Comparison of ENCODE assay signal across 19 cellular contexts in the genomic region with DNA sequence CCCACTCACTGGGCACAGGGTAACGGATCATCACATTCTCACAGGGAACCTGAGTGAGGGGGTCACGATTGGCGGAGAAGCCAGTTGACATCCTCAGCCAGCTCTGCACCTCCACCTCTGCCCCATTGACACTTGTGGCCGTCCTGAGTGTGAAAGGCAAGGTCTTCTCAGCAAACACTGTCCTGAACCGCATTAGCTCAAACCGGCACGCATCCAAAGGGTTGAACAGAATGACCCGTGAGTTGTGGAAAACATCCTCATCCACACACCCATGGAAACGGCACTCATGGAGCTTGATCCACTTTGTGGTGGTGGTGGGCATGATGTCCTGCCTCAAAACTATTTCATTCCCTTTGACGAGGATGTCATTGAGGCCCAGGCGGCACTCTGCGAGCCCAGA. TPM values are rescaled to one million over a fixed set of nuclear protein-coding genes. Genes with fewer than 3 reads are reported as not detected.
A peak's percentile ranks its signal among the peaks of the same experiment; 100 is the strongest.
DNase-seq lines count a peak whose midpoint lies in the region; ATAC-seq and TF ChIP-seq lines count a peak whose summit lies in the region.
"Had no signal": no experiment of that assay in that cellular context is flagged by ENCODE, and none has a peak within 500 bp of the region (broad histone marks: within the 10 kb centered on the region; RNA-seq: fewer than 3 reads in every experiment).

No MANE protein-coding gene starts in this region.

- intact Hi-C loops in IMR-90 (cut with micrococcal nuclease), result no loop called here
- intact Hi-C loops in activated CD8-positive, alpha-beta T cell treated with anti-CD3 and anti-CD28 coated beads for 36 hours (cut with micrococcal nuclease), result no loop called here
- intact Hi-C loops in ascending aorta (cut with DNase I), result no loop called here

- peaks cover 0 to 6% (median 0%) of the 10 kb centered on the region in 11 experiments; a peak in 1 of 22 replicates for H4K20me1 ChIP-seq in BLaER1 treated with 17β-estradiol and CSF1 and Interleukin-3, amounts not matched to agents 10 nM and 100 nM
- no peaks in the 10 kb centered on the region for H4K20me1 ChIP-seq in IMR-90 (ENCODE audit: insufficient read depth, low read length)

- H3K4me1 ChIP-seq in BLaER1 treated with 17β-estradiol and CSF1 and Interleukin-3, amounts not matched to agents 10 nM and 100 nM, result peaks cover 17 to 37% (median 35%) of the 10 kb centered on the region in 10 experiments
- no peaks in the 10 kb centered on the region for H3K4me1 ChIP-seq in IMR-90 (ENCODE audit: control insufficient read depth, insufficient read depth, low read length)
- peaks cover 4 to 6% of the 10 kb centered on the region in 2 donors for H3K4me1 ChIP-seq in neuronal stem cell (ENCODE audit: control insufficient read depth in 2 of 2, insufficient read depth in 1 of 2, low read depth in 1 of 2, low read length in 2 of 2)
- no peaks in the 10 kb centered on the region for H3K4me1 ChIP-seq in ascending aorta

- CTCF ChIA-PET in IMR-90 (lab: Yijun Ruan, JAX), result interaction anchor here (1.3 kb wide), 1 partner anchor 187 kb away, joined by 5 read pairs; no protein-coding TSS in a partner anchor
- CTCF ChIA-PET in activated CD8-positive, alpha-beta T cell treated with anti-CD3 and anti-CD28 coated beads for 36 hours (lab: Charles Lee), result interaction anchor here (2.3 kb wide), 1 partner anchor 176 kb away, joined by 7 read pairs; no protein-coding TSS in a partner anchor

- TF ChIP-seq POLR2A in IMR-90 (IDR thresholded peaks at IDR 0.05; ENCODE audit: low read depth, low read length), result no peak

- H3K9ac ChIP-seq in BLaER1 treated with 17β-estradiol and CSF1 and Interleukin-3, amounts not matched to agents 10 nM and 100 nM, result no peak overlapping the region
- H3K9ac ChIP-seq in IMR-90 (ENCODE audit: low read depth, low read length), result no peak overlapping the region
- H3K9ac ChIP-seq in neuronal stem cell (ENCODE audit: low read depth, low read length, poor library complexity), result no peak overlapping the region
- H3K9ac ChIP-seq: GM23248, KMS-11 had no signal

- no peaks in the 10 kb centered on the region for H3K9me3 Mint-ChIP-seq in activated CD8-positive, alpha-beta T cell treated with anti-CD3 and anti-CD28 coated beads for 36 hours
- H3K9me3 Mint-ChIP-seq: CD14-positive monocyte; CD8-positive, alpha-beta T cell; HFFc6 had no signal

- H2AK5ac ChIP-seq in IMR-90 (ENCODE audit: low read depth, low read length) (no peak overlapping the region), neuronal stem cell (ENCODE audit: low read depth, low read length) (no peak overlapping the region)

- no peaks in the 10 kb centered on the region for H3K27me3 Mint-ChIP-seq in activated CD8-positive, alpha-beta T cell treated with anti-CD3 and anti-CD28 coated beads for 36 hours

- no peak overlapping the region for H4K91ac ChIP-seq in IMR-90 (ENCODE audit: insufficient read depth, low read depth, low read length)
- H4K91ac ChIP-seq in neuronal stem cell (ENCODE audit: low read depth, low read length, poor library complexity), result no peak overlapping the region

- H3K4me1 Mint-ChIP-seq in activated CD8-positive, alpha-beta T cell treated with anti-CD3 and anti-CD28 coated beads for 36 hours (ENCODE audit: low read depth), result no peaks in the 10 kb centered on the region

- H3K14ac ChIP-seq in IMR-90 (replicated peaks; ENCODE audit: low read depth, low read length), result no peak overlapping the region
- peak overlapping the region; percentile 10 for H3K14ac ChIP-seq in neuronal stem cell (ENCODE audit: low read length)

- H3K23ac ChIP-seq in IMR-90 (ENCODE audit: low read depth, low read length) (no peak overlapping the region), neuronal stem cell (ENCODE audit: low read depth, low read length, poor library complexity) (no peak overlapping the region)

- peaks cover 0 to 60% (median 0%) of the 10 kb centered on the region in 11 experiments; a peak in 5 of 22 replicates for H3K27me3 ChIP-seq in BLaER1 treated with 17β-estradiol and CSF1 and Interleukin-3, amounts not matched to agents 10 nM and 100 nM
- no peaks in the 10 kb centered on the region for H3K27me3 ChIP-seq in IMR-90 (ENCODE audit: control insufficient read depth, insufficient read depth, low read length)
- H3K27me3 ChIP-seq in neuronal stem cell (ENCODE audit: control insufficient read depth in 3 of 3, insufficient read depth in 3 of 3, low read depth in 1 of 3, low read length in 3 of 3), result no peaks in the 10 kb centered on the region
- no peaks in the 10 kb centered on the region for H3K27me3 ChIP-seq in ascending aorta
- H3K27me3 ChIP-seq: BE2C had no signal

- no peak for DNase-seq in IMR-90
- peak; percentile 6 to 72 for DNase-seq in dermis microvascular lymphatic vessel endothelial cell (ENCODE audit: low read depth in 2 of 2)
- DNase-seq in neuronal stem cell (ENCODE audit: low spot score), result no peak
- no peak for DNase-seq in activated CD8-positive, alpha-beta T cell treated with anti-CD3 and anti-CD28 coated beads for 36 hours
- DNase-seq in ascending aorta (ENCODE audit: low spot score in 2 of 2), result no peak
- DNase-seq in GM19238 (ENCODE audit: insufficient read length, low spot score), result no peak
- DNase-seq: ACHN; BE2C; Calu3; CD8-positive, alpha-beta T cell; EL; GM23248; HFFc6 had no signal

- H2AFZ ChIP-seq in IMR-90 (replicated peaks; ENCODE audit: low read length, poor library complexity) (peak overlapping the region; percentile 51), neuronal stem cell (ENCODE audit: low read length) (no peak overlapping the region)
- H2AFZ ChIP-seq: GM23248 had no signal

- H2BK12ac ChIP-seq in neuronal stem cell (ENCODE audit: low read length), result no peak overlapping the region

- H3K79me1 ChIP-seq in IMR-90 (ENCODE audit: low read depth in 1 of 2, low read length in 2 of 2) (no peaks in the 10 kb centered on the region), neuronal stem cell (ENCODE audit: low read depth, low read length) (no peaks in the 10 kb centered on the region)

- no peak overlapping the region for H2BK15ac ChIP-seq in IMR-90 (ENCODE audit: low read depth, low read length)
- no peak overlapping the region for H2BK15ac ChIP-seq in neuronal stem cell (ENCODE audit: low read length)

- H4K8ac ChIP-seq in IMR-90 (ENCODE audit: low read depth in 2 of 2, low read length in 2 of 2) (no peak overlapping the region), neuronal stem cell (ENCODE audit: low read depth, low read length) (no peak overlapping the region)

- H2AK9ac ChIP-seq in IMR-90 (replicated peaks; ENCODE audit: low read depth, low read length, poor library complexity), result no peak overlapping the region

- no peaks in the 10 kb centered on the region for H3K36me3 ChIP-seq in BLaER1 treated with 17β-estradiol and CSF1 and Interleukin-3, amounts not matched to agents 10 nM and 100 nM
- no peaks in the 10 kb centered on the region for H3K36me3 ChIP-seq in IMR-90 (ENCODE audit: control insufficient read depth, insufficient read depth, low read length)
- peaks cover 3 to 55% of the 10 kb centered on the region in 2 donors for H3K36me3 ChIP-seq in neuronal stem cell (replicated peaks in 1 of 2; ENCODE audit: control insufficient read depth in 2 of 2, insufficient read depth in 2 of 2, low read length in 2 of 2)
- no peaks in the 10 kb centered on the region for H3K36me3 ChIP-seq in ascending aorta

- no peak overlapping the region for H3K4me3 Mint-ChIP-seq in activated CD8-positive, alpha-beta T cell treated with anti-CD3 and anti-CD28 coated beads for 36 hours
- H3K4me3 Mint-ChIP-seq: CD14-positive monocyte; CD8-positive, alpha-beta T cell; HFFc6 had no signal

- ATAC-seq in IMR-90 (ENCODE audit: low read depth) (no peak), HG02938 (IDR thresholded peaks at IDR 0.05; ENCODE audit: unreplicated experiment) (no peak)
- ATAC-seq in activated CD8-positive, alpha-beta T cell treated with anti-CD3 and anti-CD28 coated beads for 36 hours, result no peak
- ATAC-seq: CD8-positive, alpha-beta T cell; HCT116 had no signal

- peak overlapping the region; percentile 21 to 74 (median 67); a peak in 21 of 22 replicates for H3K4me2 ChIP-seq in BLaER1 treated with 17β-estradiol and CSF1 and Interleukin-3, amounts not matched to agents 10 nM and 100 nM
- no peak overlapping the region for H3K4me2 ChIP-seq in IMR-90 (ENCODE audit: low read depth, low read length)
- no peak overlapping the region for H3K4me2 ChIP-seq in neuronal stem cell (ENCODE audit: insufficient read depth, low read length, poor library complexity, severe bottlenecking)
- H3K4me2 ChIP-seq: KMS-11 had no signal

- no peaks in the 10 kb centered on the region for H3K36me3 Mint-ChIP-seq in activated CD8-positive, alpha-beta T cell treated with anti-CD3 and anti-CD28 coated beads for 36 hours (ENCODE audit: low read depth)
- H3K36me3 Mint-ChIP-seq: CD8-positive, alpha-beta T cell had no signal

- no peak overlapping the region for H2BK20ac ChIP-seq in IMR-90 (ENCODE audit: low read depth, low read length)

- H2BK120ac ChIP-seq in IMR-90 (ENCODE audit: low read depth, low read length) (no peak overlapping the region), neuronal stem cell (ENCODE audit: low read depth, low read length) (no peak overlapping the region)

- WGBS in IMR-90 (ENCODE audit: extremely low coverage in 2 of 2, insufficient read length in 1 of 2), 2 experiments, result 81% methylated on average over 3 of the region's 12 CpGs; no CpG with 5 or more reads in 1 of the 2 experiments
- no CpG with 5 or more reads among the region's 12 CpGs for WGBS in neuronal stem cell (ENCODE audit: extremely low coverage in 2 of 2, insufficient read length in 2 of 2, insufficient replicate concordance in 1 of 2), 2 donors

- in situ Hi-C loops in IMR-90 (cut with MboI; ENCODE audit: low sequenced_read_pairs), result no loop called here

- no TSS peak for BruUV-seq in IMR-90 (replicated peaks; lab: Mats Ljungman, UMichigan)

- H3K9me1 ChIP-seq in IMR-90 (ENCODE audit: insufficient read depth, low read length), result no peaks in the 10 kb centered on the region

- dilution Hi-C loops in IMR-90 (cut with HindIII; ENCODE audit: low sequenced_read_pairs, unreplicated experiment), result no loop called here

- H3K18ac ChIP-seq in IMR-90 (ENCODE audit: low read depth, low read length) (no peak overlapping the region), neuronal stem cell (ENCODE audit: low read length) (no peak overlapping the region)

- H2BK5ac ChIP-seq in IMR-90 (ENCODE audit: low read depth, low read length, poor library complexity, severe bottlenecking) (no peak overlapping the region), neuronal stem cell (ENCODE audit: low read length) (no peak overlapping the region)

- no peaks in the 10 kb centered on the region for H3K9me3 ChIP-seq in BLaER1 treated with 17β-estradiol and CSF1 and Interleukin-3, amounts not matched to agents 10 nM and 100 nM (replicated peaks in 1 of 11)
- H3K9me3 ChIP-seq in IMR-90 (ENCODE audit: control insufficient read depth, insufficient read depth, low read length) (no peaks in the 10 kb centered on the region), neuronal stem cell (replicated peaks in 1 of 2; ENCODE audit: control insufficient read depth in 2 of 2, insufficient read depth in 1 of 2, low read depth in 1 of 2, low read length in 2 of 2) (peaks cover 1 to 5% of the 10 kb centered on the region in 2 donors), ascending aorta (no peaks in the 10 kb centered on the region)
- H3K9me3 ChIP-seq: BE2C had no signal

- H3K27ac Mint-ChIP-seq in activated CD8-positive, alpha-beta T cell treated with anti-CD3 and anti-CD28 coated beads for 36 hours, result no peak overlapping the region
- H3K27ac Mint-ChIP-seq: CD14-positive monocyte; CD8-positive, alpha-beta T cell; HFFc6 had no signal

- H3K27ac ChIP-seq in BLaER1 treated with 17β-estradiol and CSF1 and Interleukin-3, amounts not matched to agents 10 nM and 100 nM, result 0 out of 22 replicates have a peak overlapping the region, but pooled peaks of 2 of the 11 experiments have one; percentile 8 to 13
- H3K27ac ChIP-seq in IMR-90 (ENCODE audit: insufficient read depth, low read length) (no peak overlapping the region), neuronal stem cell (replicated peaks; ENCODE audit: low read length) (no peak overlapping the region), ascending aorta (no peak overlapping the region)
- H3K27ac ChIP-seq: GM23248, KMS-11 had no signal

- H3K4ac ChIP-seq in IMR-90 (ENCODE audit: low read depth, low read length) (no peak overlapping the region), neuronal stem cell (ENCODE audit: low read length) (no peak overlapping the region)

- POLR2A ChIA-PET in IMR-90 (lab: Charles Lee; ENCODE audit: unreplicated experiment), result no interaction called here
- POLR2A ChIA-PET in activated CD8-positive, alpha-beta T cell treated with anti-CD3 and anti-CD28 coated beads for 36 hours (lab: Charles Lee), result no interaction called here

- no peak overlapping the region for H3K56ac ChIP-seq in IMR-90 (ENCODE audit: extremely low read depth, insufficient read depth, low read length)

- H3K4me3 ChIP-seq in BLaER1 treated with 17β-estradiol and CSF1 and Interleukin-3, amounts not matched to agents 10 nM and 100 nM, result no peak overlapping the region
- H3K4me3 ChIP-seq in IMR-90 (ENCODE audit: insufficient read depth, low read depth, low read length) (no peak overlapping the region), neuronal stem cell (ENCODE audit: low read length in 2 of 2) (no peak overlapping the region), ascending aorta (no peak overlapping the region)
- H3K4me3 ChIP-seq: GM12878, GM23248 had no signal

- no peak overlapping the region for H4K5ac ChIP-seq in IMR-90 (ENCODE audit: low read depth, low read length)

- no peak for TF ChIP-seq CTCF in IMR-90 (conservative IDR thresholded peaks at IDR 0.05; ENCODE audit: low read depth, low read length)
- no peak for TF ChIP-seq CTCF in activated CD8-positive, alpha-beta T cell treated with anti-CD3 and anti-CD28 coated beads for 36 hours (IDR thresholded peaks at IDR 0.05)
- TF ChIP-seq CTCF in ascending aorta (IDR thresholded peaks at IDR 0.05), result no peak

- no peak for TF ChIP-seq RAD21 in IMR-90 (IDR thresholded peaks at IDR 0.05; ENCODE audit: low read length)

RNA-seq across cellular contexts. Expression of gene GTF2A1, which starts 56.3 kb away (rescaled TPM):
- total RNA-seq in IMR-90 (2012; rRNA removed) (41.9 and 60.4 TPM in 2 replicates), dermis microvascular lymphatic vessel endothelial cell (34.1 and 58.3 TPM in 2 replicates), ascending aorta (47.9 TPM)
- 16.0 and 16.7 TPM in 2 replicates for polyA plus RNA-seq in IMR-90 (2012; rRNA removed)
- 2.1 and 5.9 TPM in 2 replicates for polyA plus RNA-seq in IMR-90 (2012; cell fraction: cytosol; rRNA removed)
- polyA plus RNA-seq in IMR-90 (2012; cell fraction: nucleus; rRNA removed; ENCODE audit: low replicate concordance), result 2.7 and 5.9 TPM in 2 replicates
- 24.5 TPM for polyA plus RNA-seq in neuronal stem cell (2013, experiment 1 of 2)
- 25.1 TPM for polyA plus RNA-seq in neuronal stem cell (2013, experiment 2 of 2)
- 10 to 100 TPM; 34.3 to 35.9 TPM for total RNA-seq in activated CD8-positive, alpha-beta T cell treated with anti-CD3 and anti-CD28 coated beads for 36 hours

Comparison
In these comparisons a context has a peak if more than half of its experiments do, and no peak if none do; other contexts are left out.
1. H3K4me2 ChIP-seq: peak in BLaER1 treated with 17β-estradiol and CSF1 and Interleukin-3, amounts not matched to agents 10 nM and 100 nM (11 of 11); none in IMR-90 (single experiment) and neuronal stem cell (single experiment).
2. DNase-seq: peak in dermis microvascular lymphatic vessel endothelial cell (2 of 2); none in IMR-90 (single experiment), neuronal stem cell (single experiment), activated CD8-positive, alpha-beta T cell treated with anti-CD3 and anti-CD28 coated beads for 36 hours (single experiment), ascending aorta (0 of 2) and GM19238 (single experiment).